ENCODE assay signal across 14 cellular contexts in genomic region chr17:64111831-64112230, GRCh38. TPM values are rescaled to one million over a fixed set of nuclear protein-coding genes. Genes with fewer than 3 reads are reported as not detected.
DNase-seq lines count a peak whose midpoint lies in the region; ATAC-seq and TF ChIP-seq lines count a peak whose summit lies in the region.
"Had no signal": no experiment of that assay in that cellular context is flagged by ENCODE, and none has a peak within 500 bp of the region (broad histone marks: within the 10 kb centered on the region; RNA-seq: fewer than 3 reads in every experiment).

No MANE protein-coding gene starts in this region.

- H3K27me3 ChIP-seq in body of pancreas, result no peaks in the 10 kb centered on the region
- H3K27me3 ChIP-seq in neutrophil, result no peaks in the 10 kb centered on the region
- H3K27me3 ChIP-seq: BE2C had no signal

- H3K27me3 Mint-ChIP-seq in T-helper 17 cell, result no peaks in the 10 kb centered on the region
- H3K27me3 Mint-ChIP-seq in T-cell, result no peaks in the 10 kb centered on the region
- H3K27me3 Mint-ChIP-seq: CD4-positive, alpha-beta T cell had no signal

- TF ChIP-seq CTCF in body of pancreas (IDR thresholded peaks at IDR 0.05), result no peak
- no peak for TF ChIP-seq CTCF in neutrophil (IDR thresholded peaks at IDR 0.05)

- H3K36me3 ChIP-seq in body of pancreas (replicated peaks in 1 of 2; ENCODE audit: insufficient read depth in 1 of 2, low read depth in 2 of 2), result no peaks in the 10 kb centered on the region
- no peaks in the 10 kb centered on the region for H3K36me3 ChIP-seq in neutrophil
- H3K36me3 ChIP-seq: BE2C had no signal

- TF ChIP-seq POLR2A in body of pancreas (IDR thresholded peaks at IDR 0.05), result no peak

- H3K4me1 Mint-ChIP-seq in T-helper 17 cell (peaks cover 59% of the 10 kb centered on the region), T-cell (peaks cover 56 to 80% (median 58%) of the 10 kb centered on the region in 3 donors)

- H3K9me3 ChIP-seq in T-helper 17 cell (ENCODE audit: control insufficient read depth, low read length, poor library complexity, severe bottlenecking), result no peaks in the 10 kb centered on the region
- H3K9me3 ChIP-seq in body of pancreas, result no peaks in the 10 kb centered on the region
- no peaks in the 10 kb centered on the region for H3K9me3 ChIP-seq in neutrophil
- H3K9me3 ChIP-seq: BE2C, Caco-2 had no signal

- no peak for ATAC-seq in T-helper 17 cell
- no peak for ATAC-seq in body of pancreas
- no peak for ATAC-seq in T-cell (replicated peaks in 1 of 4)
- ATAC-seq: GM23338 had no signal

- POLR2A ChIA-PET in T-cell (lab: Charles Lee), result no interaction called here

- H3K36me3 Mint-ChIP-seq in T-helper 17 cell (ENCODE audit: low read depth), result peaks cover 7% of the 10 kb centered on the region
- H3K36me3 Mint-ChIP-seq in T-cell, result peaks cover 30% of the 10 kb centered on the region

- H3K4me3 Mint-ChIP-seq in T-helper 17 cell, result no peak overlapping the region
- no peak overlapping the region for H3K4me3 Mint-ChIP-seq in T-cell
- H3K4me3 Mint-ChIP-seq: CD4-positive, alpha-beta T cell; GM23338 had no signal

- WGBS in body of pancreas, 2 donors, result 75 to 76% methylated on average over 4 of the region's 4 CpGs

- no peaks in the 10 kb centered on the region for H3K9me3 Mint-ChIP-seq in T-cell
- H3K9me3 Mint-ChIP-seq: CD4-positive, alpha-beta T cell; GM23338 had no signal

- H3K27ac Mint-ChIP-seq in T-helper 17 cell (peak overlapping the region; percentile 89), T-cell (no peak overlapping the region)
- H3K27ac Mint-ChIP-seq: GM23338 had no signal

- no peak for DNase-seq in T-helper 17 cell
- DNase-seq in body of pancreas, result no peak
- no peak for DNase-seq in NCI-H128 (lab: John Stamatoyannopoulos, UW; ENCODE audit: unreplicated experiment)
- no peak for DNase-seq in T-cell
- no peak for DNase-seq in ureter (ENCODE audit: low spot score)
- DNase-seq: ACHN; BE2C; C1 segment of cervical spinal cord; Caco-2; CD4-positive, alpha-beta T cell; HCEC 1CT; IMR-90 had no signal

- CTCF ChIA-PET in T-cell (lab: Charles Lee), result no interaction called here

- H3K27ac ChIP-seq in body of pancreas (peak overlapping the region in 3 of 4 donors; percentile 25 to 49 (median 26)), neutrophil (peak overlapping the region; percentile 20)

- intact Hi-C loops in body of pancreas (cut with DNase I), result no loop called here

- H3K4me3 ChIP-seq in body of pancreas (no peak overlapping the region), neutrophil (ENCODE audit: low read depth in 1 of 2, low read length in 1 of 2) (no peak overlapping the region)
- H3K4me3 ChIP-seq: GM23338 had no signal

- H3K4me1 ChIP-seq in body of pancreas (peaks cover 98% of the 10 kb centered on the region), neutrophil (ENCODE audit: control insufficient read depth in 1 of 2, insufficient read depth in 1 of 2, low read depth in 1 of 2, low read length in 1 of 2) (peaks cover 24 to 55% of the 10 kb centered on the region in 2 experiments)
- H3K4me1 ChIP-seq: BE2C had no signal

RNA-seq across cellular contexts. Expression of gene ERN1, which starts 18.1 kb away (rescaled TPM):
- total RNA-seq in T-helper 17 cell, result 100 to 1,000 TPM; 185 to 196 TPM
- 10 to 100 TPM; 63.3 to 77.1 TPM for total RNA-seq in body of pancreas
- total RNA-seq in T-cell, result 100 to 1,000 TPM in 3 of 5 donors, 10 to 100 TPM in 2; 71.2 to 146 (median 112) TPM
- 49.2 TPM for total RNA-seq in ureter
